ENCODE assay signal across 13 cellular contexts in the genomic region with DNA sequence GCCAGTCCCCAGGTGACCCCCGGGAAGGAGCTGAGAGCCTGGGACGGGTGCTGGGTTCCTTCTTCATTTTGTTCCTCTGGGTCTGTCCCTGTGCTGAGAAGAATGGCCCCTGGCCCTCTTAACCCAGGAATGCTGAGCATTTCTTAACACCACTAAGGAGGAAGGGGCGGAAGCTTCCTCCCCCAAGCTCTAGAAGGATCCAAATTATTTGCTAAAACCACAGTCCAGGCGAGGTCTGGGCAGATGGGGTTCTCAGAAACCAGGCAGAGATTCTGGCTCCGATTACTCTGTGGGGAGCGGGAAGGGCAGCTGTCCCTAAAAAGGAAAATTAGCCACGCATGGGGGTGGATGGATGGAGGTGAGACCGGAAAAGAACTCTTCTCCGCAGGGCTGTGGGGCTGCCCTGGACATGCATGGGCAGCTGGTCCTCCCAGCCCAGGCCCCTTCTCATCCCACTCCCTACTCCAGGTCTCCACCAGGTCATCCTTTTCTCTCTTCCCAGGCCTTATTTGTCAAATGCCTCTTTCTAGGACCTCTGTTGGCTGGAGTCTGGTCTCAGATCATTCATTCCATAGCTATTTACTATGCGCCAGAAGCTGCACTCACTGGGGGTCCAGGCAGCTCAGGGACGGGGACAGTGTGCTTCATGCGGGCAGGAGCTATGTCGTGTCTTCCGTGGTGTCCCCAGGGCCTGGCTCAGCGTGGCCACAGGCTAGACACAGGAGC. TPM values are rescaled to one million over a fixed set of nuclear protein-coding genes. Genes with fewer than 3 reads are reported as not detected.
DNase-seq lines count a peak whose midpoint lies in the region; ATAC-seq and TF ChIP-seq lines count a peak whose summit lies in the region.
"Had no signal": no experiment of that assay in that cellular context is flagged by ENCODE, and none has a peak within 500 bp of the region (broad histone marks: within the 10 kb centered on the region; RNA-seq: fewer than 3 reads in every experiment).

No MANE protein-coding gene starts in this region.

- H3K9me3 Mint-ChIP-seq in type B pancreatic cell, result no peaks in the 10 kb centered on the region
- H3K9me3 Mint-ChIP-seq: T-helper 2 cell treated with Interferon-gamma antibody and Interleukin-4, amounts not matched to agents 5 μg/mL and 100 μg/mL, for 36 hours had no signal

- H3K9me3 ChIP-seq in mesenchymal stem cell (ENCODE audit: control insufficient read depth, low read length), result no peaks in the 10 kb centered on the region
- H3K9me3 ChIP-seq: ascending aorta, esophagus muscularis mucosa had no signal

- H3K4me3 ChIP-seq in astrocyte of the spinal cord (ENCODE audit: low read depth, low read length) (no peak overlapping the region), mesenchymal stem cell (ENCODE audit: insufficient read depth in 1 of 2, low read depth in 1 of 2, low read length in 2 of 2) (no peak overlapping the region), foreskin fibroblast (ENCODE audit: low read depth in 1 of 2, low read length in 2 of 2) (no peak overlapping the region)
- H3K4me3 ChIP-seq: ascending aorta, esophagus muscularis mucosa had no signal

- H2BK15ac ChIP-seq in mesenchymal stem cell (ENCODE audit: low read depth, poor library complexity, severe bottlenecking), result peak overlapping the region; percentile 100

- H3K27me3 Mint-ChIP-seq in type B pancreatic cell, result no peaks in the 10 kb centered on the region

- H3K36me3 Mint-ChIP-seq in type B pancreatic cell, result no peaks in the 10 kb centered on the region

- H3K23ac ChIP-seq in mesenchymal stem cell (ENCODE audit: low read length in 2 of 2), result no peak overlapping the region

- H4K8ac ChIP-seq in mesenchymal stem cell (ENCODE audit: low read length), result peak overlapping the region; percentile 86

- H3K4me3 Mint-ChIP-seq in type B pancreatic cell, result no peak overlapping the region
- H3K4me3 Mint-ChIP-seq: T-helper 2 cell treated with Interferon-gamma antibody and Interleukin-4, amounts not matched to agents 5 μg/mL and 100 μg/mL, for 36 hours had no signal

- peak overlapping the region; percentile 91 for H3K27ac ChIP-seq in mesenchymal stem cell (ENCODE audit: low read length, poor library complexity, severe bottlenecking)
- H3K27ac ChIP-seq: ascending aorta, esophagus muscularis mucosa had no signal

- H3K27me3 ChIP-seq in mesenchymal stem cell (ENCODE audit: control insufficient read depth in 1 of 2, insufficient read depth in 1 of 2, low read length in 2 of 2), result no peaks in the 10 kb centered on the region
- H3K27me3 ChIP-seq: ascending aorta, esophagus muscularis mucosa had no signal

- H3K4me1 ChIP-seq in mesenchymal stem cell (ENCODE audit: control insufficient read depth, insufficient read depth, low read depth, low read length), result peaks cover 42% of the 10 kb centered on the region
- H3K4me1 ChIP-seq: ascending aorta had no signal

- H2AFZ ChIP-seq in mesenchymal stem cell (ENCODE audit: low read depth, low read length), result no peak overlapping the region

- peak overlapping the region; percentile 94 to 98 for H3K18ac ChIP-seq in mesenchymal stem cell (ENCODE audit: low read depth in 1 of 2, low read length in 2 of 2)

- TF ChIP-seq CTCF in astrocyte of the spinal cord (IDR thresholded peaks at IDR 0.05; ENCODE audit: low read depth, low read length), result no peak
- no peak for TF ChIP-seq CTCF in type B pancreatic cell (conservative IDR thresholded peaks at IDR 0.05)
- no peak for TF ChIP-seq CTCF in foreskin fibroblast (IDR thresholded peaks at IDR 0.05; ENCODE audit: low read depth, low read length)

- H3K27ac Mint-ChIP-seq in type B pancreatic cell, result peak overlapping the region; percentile 65
- H3K27ac Mint-ChIP-seq: T-helper 2 cell treated with Interferon-gamma antibody and Interleukin-4, amounts not matched to agents 5 μg/mL and 100 μg/mL, for 36 hours had no signal

- DNase-seq in SHP77 (lab: John Stamatoyannopoulos, UW), result peak; percentile 60 to 67
- no peak for DNase-seq in SHP77 treated with DMSO at 0.1 percent for 48 hours (lab: John Stamatoyannopoulos, UW)
- DNase-seq in astrocyte of the spinal cord (ENCODE audit: low read depth, low spot score), result peak; percentile 49
- peak; percentile 66 for DNase-seq in mesenchymal stem cell
- DNase-seq in type B pancreatic cell (ENCODE audit: extremely low spot score, unreplicated experiment), result no peak
- DNase-seq in GM19240 (ENCODE audit: insufficient read length, low spot score), result no peak
- DNase-seq in foreskin fibroblast, result no peak
- DNase-seq: activated CD8-positive, alpha-beta memory T cell treated with anti-CD3 and anti-CD28 coated beads, Interleukin-2, amount 50 U/mL, for 4 hours; stimulated activated CD4-positive, alpha-beta T cell treated with anti-CD3 and anti-CD28 coated beads, Interleukin-4, amount 100 ng/mL, for 1 hour had no signal

- peak overlapping the region in 1 of 2 experiments; percentile 29 for H3K14ac ChIP-seq in mesenchymal stem cell (ENCODE audit: low read length in 2 of 2)

- no peaks in the 10 kb centered on the region for H3K36me3 ChIP-seq in mesenchymal stem cell (ENCODE audit: control insufficient read depth in 1 of 2, insufficient read depth in 2 of 2, low read depth in 1 of 2, low read length in 2 of 2)
- H3K36me3 ChIP-seq: ascending aorta, esophagus muscularis mucosa had no signal

- peak overlapping the region; percentile 40 for H3K4me2 ChIP-seq in mesenchymal stem cell (ENCODE audit: low read length, poor library complexity, severe bottlenecking)

- H3K4me1 Mint-ChIP-seq in type B pancreatic cell (ENCODE audit: unreplicated experiment), result peaks cover 31% of the 10 kb centered on the region

- WGBS in mesenchymal stem cell, result 38% methylated on average over 15 of the region's 15 CpGs

- H3K79me1 ChIP-seq in mesenchymal stem cell (replicated peaks; ENCODE audit: low read length, poor library complexity, severe bottlenecking), result peaks cover 8% of the 10 kb centered on the region

- no peak overlapping the region for H3K9ac ChIP-seq in mesenchymal stem cell (ENCODE audit: low read length)

- peak overlapping the region; percentile 42 to 94 for H3K4ac ChIP-seq in mesenchymal stem cell (ENCODE audit: low read depth in 1 of 2, low read length in 2 of 2)

- peak overlapping the region; percentile 92 for H4K91ac ChIP-seq in mesenchymal stem cell (ENCODE audit: low read length)

- H2BK12ac ChIP-seq in mesenchymal stem cell (ENCODE audit: low read length in 2 of 2), result peak overlapping the region; percentile 69 to 100

- in situ Hi-C loops in astrocyte of the spinal cord (cut with HindIII; ENCODE audit: low sequenced_read_pairs), result no loop called here

- H2AK5ac ChIP-seq in mesenchymal stem cell (ENCODE audit: low read length, severe bottlenecking), result peak overlapping the region; percentile 100

- ATAC-seq in HG02642 (IDR thresholded peaks at IDR 0.05; ENCODE audit: poor library complexity, unreplicated experiment), result no peak

- peak overlapping the region; percentile 84 for H2BK5ac ChIP-seq in mesenchymal stem cell (ENCODE audit: low read depth, low read length, poor library complexity, severe bottlenecking)

- H2BK120ac ChIP-seq in mesenchymal stem cell (ENCODE audit: low read depth, low read length), result peak overlapping the region; percentile 99

RNA-seq across cellular contexts. Expression of a gene that starts 45.0 kb away (rescaled TPM):
- polyA plus RNA-seq in mesenchymal stem cell (2013, experiment 1 of 2), result 369 TPM
- 336 TPM for polyA plus RNA-seq in mesenchymal stem cell (2013, experiment 2 of 2)
- 277 and 364 TPM in 2 replicates for total RNA-seq in type B pancreatic cell (ENCODE audit: low replicate concordance)

RNA-seq across cellular contexts. Expression of a gene that starts 48.7 kb away (rescaled TPM):
- 66.7 TPM for polyA plus RNA-seq in mesenchymal stem cell (2013, experiment 1 of 2)
- 65.6 TPM for polyA plus RNA-seq in mesenchymal stem cell (2013, experiment 2 of 2)
- 73.4 and 77.2 TPM in 2 replicates for total RNA-seq in type B pancreatic cell (ENCODE audit: low replicate concordance)

Comparison
In these comparisons a context has a peak if more than half of its experiments do, and no peak if none do; other contexts are left out.
1. DNase-seq: peak in SHP77 (2 of 2), astrocyte of the spinal cord (single experiment) and mesenchymal stem cell (single experiment); none in SHP77 treated with DMSO at 0.1 percent for 48 hours (single experiment), type B pancreatic cell (single experiment), GM19240 (single experiment) and foreskin fibroblast (0 of 2).